32 cellular contexts compared by ENCODE assay signal in genomic region chr2:39304729-39305128, GRCh38.
"Had no signal": no experiment of that assay in that cellular context is flagged by ENCODE, and none has a peak within 500 bp of the region (broad histone marks: within the 10 kb centered on the region; RNA-seq: fewer than 3 reads in every experiment).

No MANE protein-coding gene starts in this region.

- H3K27ac Mint-ChIP-seq: activated CD4-positive, alpha-beta T cell treated with anti-CD3 and anti-CD28 coated beads for 36 hours; activated naive CD8-positive, alpha-beta T cell treated with anti-CD3 and anti-CD28 coated beads, Interleukin-2, amount 50 U/mL, for 24 hours; activated T-cell treated with anti-CD3 and anti-CD28 coated beads, Interleukin-2, amount 50 U/mL, for 72 hours; effector memory CD8-positive, alpha-beta T cell; natural killer cell treated with Interleukin-12 subunit alpha and Interleukin-12 subunit beta and Interleukin-15 and Interleukin-18, amount 100 ng/mL, for 72 hours; stimulated activated naive CD8-positive, alpha-beta T cell treated with anti-CD3 and anti-CD28 coated beads, Interleukin-15, Interleukin-2, amounts not matched to agents 100 ng/mL and 50 ng/mL, for 24 hours had no signal

- H3K36me3 Mint-ChIP-seq: natural killer cell treated with Interleukin-12 subunit alpha and Interleukin-12 subunit beta and Interleukin-15 and Interleukin-18, amount 100 ng/mL, for 72 hours had no signal

- DNase-seq: activated CD4-positive, alpha-beta T cell treated with anti-CD3 and anti-CD28 coated beads for 36 hours; activated CD4-positive, alpha-beta T cell treated with anti-CD3 and anti-CD28 coated beads, Interleukin-2, amount 50 U/mL, for 48 hours; activated effector memory CD4-positive, alpha-beta T cell treated with Interleukin-2 at 50 U/mL for 16 hours; activated naive CD4-positive, alpha-beta T cell treated with anti-CD3 and anti-CD28 coated beads, Interleukin-2, amount 50 U/mL, for 16 hours; activated naive CD8-positive, alpha-beta T cell treated with anti-CD3 and anti-CD28 coated beads, Interleukin-2, amount 50 U/mL, for 24 hours; activated T-cell treated with anti-CD3 and anti-CD28 coated beads, Interleukin-2, amount 50 U/mL, for 72 hours; aorta; brain microvascular endothelial cell; central memory CD4-positive, alpha-beta T cell; colonic mucosa; dorsolateral prefrontal cortex; effector memory CD8-positive, alpha-beta T cell; foreskin fibroblast; heart right ventricle; kidney; left lung; pancreas; psoas muscle; stimulated activated CD4-positive, alpha-beta T cell treated with anti-CD3 and anti-CD28 coated beads, Interleukin-12 subunit alpha, Interleukin-12 subunit beta, amount 100 ng/mL, for 4 hours; stimulated activated CD4-positive, alpha-beta T cell treated with anti-CD3 and anti-CD28 coated beads, Interleukin-1b, Interleukin-23, amount 100 ng/mL, for 48 hours; substantia nigra; T-helper 1 cell; T1000; thyroid gland; upper lobe of right lung had no signal

- ATAC-seq: activated CD4-positive, alpha-beta T cell treated with anti-CD3 and anti-CD28 coated beads for 36 hours; activated naive CD8-positive, alpha-beta T cell treated with anti-CD3 and anti-CD28 coated beads, Interleukin-2, amount 50 U/mL, for 24 hours; activated T-cell treated with anti-CD3 and anti-CD28 coated beads, Interleukin-2, amount 50 U/mL, for 72 hours; effector memory CD8-positive, alpha-beta T cell; heart right ventricle; left lung; natural killer cell treated with Interleukin-12 subunit alpha and Interleukin-12 subunit beta and Interleukin-15 and Interleukin-18, amount 100 ng/mL, for 72 hours; pancreas; psoas muscle; upper lobe of right lung; WTC11 had no signal

- H3K27ac ChIP-seq: brain microvascular endothelial cell, colonic mucosa, dorsolateral prefrontal cortex, esophagus muscularis mucosa, heart right ventricle, left lung, neutrophil, pancreas, psoas muscle, right atrium auricular region, thyroid gland, upper lobe of right lung had no signal

- H3K36me3 ChIP-seq: brain microvascular endothelial cell, colonic mucosa, left lung, neutrophil, thyroid gland had no signal

- H3K9me3 Mint-ChIP-seq: activated naive CD8-positive, alpha-beta T cell treated with anti-CD3 and anti-CD28 coated beads, Interleukin-2, amount 50 U/mL, for 24 hours; activated T-cell treated with anti-CD3 and anti-CD28 coated beads, Interleukin-2, amount 50 U/mL, for 72 hours; effector memory CD8-positive, alpha-beta T cell; natural killer cell treated with Interleukin-12 subunit alpha and Interleukin-12 subunit beta and Interleukin-15 and Interleukin-18, amount 100 ng/mL, for 72 hours; stimulated activated naive CD8-positive, alpha-beta T cell treated with anti-CD3 and anti-CD28 coated beads, Interleukin-15, Interleukin-2, amounts not matched to agents 100 ng/mL and 50 ng/mL, for 24 hours; WTC11 had no signal

- H3K4me3 ChIP-seq: colonic mucosa, dorsolateral prefrontal cortex, esophagus muscularis mucosa, heart right ventricle, left lung, lung, pancreas, psoas muscle, right atrium auricular region, thyroid gland, upper lobe of right lung had no signal

- H3K4me3 Mint-ChIP-seq: activated CD4-positive, alpha-beta T cell treated with anti-CD3 and anti-CD28 coated beads for 36 hours; activated naive CD8-positive, alpha-beta T cell treated with anti-CD3 and anti-CD28 coated beads, Interleukin-2, amount 50 U/mL, for 24 hours; activated T-cell treated with anti-CD3 and anti-CD28 coated beads, Interleukin-2, amount 50 U/mL, for 72 hours; effector memory CD8-positive, alpha-beta T cell; natural killer cell treated with Interleukin-12 subunit alpha and Interleukin-12 subunit beta and Interleukin-15 and Interleukin-18, amount 100 ng/mL, for 72 hours; stimulated activated naive CD8-positive, alpha-beta T cell treated with anti-CD3 and anti-CD28 coated beads, Interleukin-15, Interleukin-2, amounts not matched to agents 100 ng/mL and 50 ng/mL, for 24 hours; WTC11 had no signal

- H3K9me3 ChIP-seq: colonic mucosa, esophagus muscularis mucosa, heart right ventricle, left lung, neutrophil, pancreas, psoas muscle, right atrium auricular region, thyroid gland, upper lobe of right lung had no signal

- H3K4me1 ChIP-seq: colonic mucosa, esophagus muscularis mucosa, left lung, pancreas, psoas muscle, thyroid gland, upper lobe of right lung had no signal

- H3K27me3 ChIP-seq: brain microvascular endothelial cell, colonic mucosa, dorsolateral prefrontal cortex, esophagus muscularis mucosa, heart right ventricle, left lung, neutrophil, pancreas, right atrium auricular region, thyroid gland, upper lobe of right lung had no signal

- H3K27me3 Mint-ChIP-seq: activated CD4-positive, alpha-beta T cell treated with anti-CD3 and anti-CD28 coated beads for 36 hours; activated naive CD8-positive, alpha-beta T cell treated with anti-CD3 and anti-CD28 coated beads, Interleukin-2, amount 50 U/mL, for 24 hours; effector memory CD8-positive, alpha-beta T cell; natural killer cell treated with Interleukin-12 subunit alpha and Interleukin-12 subunit beta and Interleukin-15 and Interleukin-18, amount 100 ng/mL, for 72 hours; stimulated activated naive CD8-positive, alpha-beta T cell treated with anti-CD3 and anti-CD28 coated beads, Interleukin-15, Interleukin-2, amounts not matched to agents 100 ng/mL and 50 ng/mL, for 24 hours had no signal

- H3K4me1 Mint-ChIP-seq: activated CD4-positive, alpha-beta T cell treated with anti-CD3 and anti-CD28 coated beads for 36 hours; activated naive CD8-positive, alpha-beta T cell treated with anti-CD3 and anti-CD28 coated beads, Interleukin-2, amount 50 U/mL, for 24 hours had no signal
